ENCODE assay signal across 8 cellular contexts in the genomic region with DNA sequence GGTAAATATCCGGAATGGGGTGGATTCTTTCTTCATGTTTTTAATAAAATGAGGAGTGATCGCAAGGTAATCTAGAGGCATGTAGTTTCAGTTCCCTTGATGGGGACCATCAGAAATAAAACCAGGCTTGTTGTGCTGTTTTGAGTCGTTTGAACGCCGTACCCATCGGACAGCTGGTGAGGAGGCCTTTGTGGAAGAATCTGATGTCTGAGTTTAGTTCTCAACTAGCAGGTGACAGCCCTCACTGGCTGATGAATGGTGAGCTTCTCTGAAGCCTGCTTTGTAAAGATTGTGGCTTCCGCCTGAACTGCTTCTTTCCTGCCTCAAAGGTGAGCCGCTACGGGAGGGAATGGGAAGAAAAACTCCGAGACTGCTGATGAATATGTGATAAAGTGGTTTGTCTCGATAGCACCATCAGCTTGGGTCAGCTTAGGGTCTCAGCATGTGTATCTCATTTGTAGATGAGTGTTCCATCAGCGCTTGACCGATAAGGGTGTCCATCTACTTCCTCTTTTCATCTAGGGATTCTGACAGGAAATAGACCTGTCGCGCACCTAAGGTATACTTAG. TPM values are rescaled to one million over a fixed set of nuclear protein-coding genes. Genes with fewer than 3 reads are reported as not detected.
A peak's percentile ranks its signal among the peaks of the same experiment; 100 is the strongest.
DNase-seq lines count a peak whose midpoint lies in the region; ATAC-seq and TF ChIP-seq lines count a peak whose summit lies in the region.

No MANE protein-coding gene starts in this region.

- no peaks in the 10 kb centered on the region for H3K27me3 ChIP-seq in DND-41 (ENCODE audit: insufficient read depth, low read length, poor library complexity)

- ATAC-seq in DND-41 (ENCODE audit: insufficient read depth, low read depth) (peak; percentile 61), GM21717 (IDR thresholded peaks at IDR 0.05; ENCODE audit: unreplicated experiment) (peak; percentile 11)
- no peak for ATAC-seq in activated naive CD4-positive, alpha-beta T cell treated with anti-CD3 and anti-CD28 coated beads, Interleukin-2, amount 50 U/mL, for 72 hours

- TF ChIP-seq CTCF in DND-41 (IDR thresholded peaks at IDR 0.05; ENCODE audit: borderline replicate concordance, extremely low read depth, low read length, poor library complexity, severe bottlenecking), result no peak

- H3K4me3 Mint-ChIP-seq in immature natural killer cell, result peak overlapping the region; percentile 90 to 98 (median 97)

- peak overlapping the region; percentile 83 to 95; a peak in 3 of 4 replicates for H3K4me3 ChIP-seq in DND-41 (ENCODE audit: low read depth in 1 of 2, low read length in 2 of 2)

- H3K4me1 ChIP-seq in DND-41 (ENCODE audit: insufficient read depth, low read length), result peaks cover 38% of the 10 kb centered on the region

- H3K9ac ChIP-seq in DND-41 (ENCODE audit: low read depth, low read length), result peak overlapping the region; percentile 86

- H3K9me3 ChIP-seq in DND-41 (ENCODE audit: insufficient read depth, low read length, severe bottlenecking), result no peaks in the 10 kb centered on the region

- H3K4me2 ChIP-seq in DND-41 (ENCODE audit: insufficient read depth, low read length), result peak overlapping the region; percentile 82

- peaks cover 15% of the 10 kb centered on the region for H3K36me3 ChIP-seq in DND-41 (ENCODE audit: insufficient read depth, low read length)

- peak overlapping the region; percentile 96 for H2AFZ ChIP-seq in DND-41 (ENCODE audit: low read depth, low read length)

- H3K4me1 Mint-ChIP-seq in immature natural killer cell, result peaks cover 45 to 51% of the 10 kb centered on the region in 2 donors

- peaks cover 75% of the 10 kb centered on the region for H3K79me2 ChIP-seq in DND-41 (ENCODE audit: insufficient read depth, low read length)

- peaks cover 14 to 24% (median 17%) of the 10 kb centered on the region in 3 donors for H3K27me3 Mint-ChIP-seq in immature natural killer cell (ENCODE audit: low read depth in 3 of 3)

- peak; percentile 62 for DNase-seq in DND-41
- DNase-seq in NCI-H69 (lab: John Stamatoyannopoulos, UW), result peak; percentile 47
- peak in 1 of 2 donors; percentile 19 for DNase-seq in activated naive CD4-positive, alpha-beta T cell treated with anti-CD3 and anti-CD28 coated beads, Interleukin-2, amount 50 U/mL, for 72 hours (ENCODE audit: low spot score in 2 of 2)
- peak; percentile 21 to 35 (median 31) for DNase-seq in immature natural killer cell
- peak; percentile 42 for DNase-seq in stimulated activated CD8-positive, alpha-beta memory T cell treated with anti-CD3 and anti-CD28 coated beads, Interleukin-4, amount 100 ng/mL, for 48 hours
- DNase-seq in kidney glomerular epithelial cell (lab: John Stamatoyannopoulos, UW), result no peak
- DNase-seq in occipital lobe (lab: John Stamatoyannopoulos, UW), result no peak

- H3K27ac Mint-ChIP-seq in activated naive CD4-positive, alpha-beta T cell treated with anti-CD3 and anti-CD28 coated beads, Interleukin-2, amount 50 U/mL, for 72 hours, result peak overlapping the region; percentile 88 to 96
- H3K27ac Mint-ChIP-seq in immature natural killer cell, result peak overlapping the region; percentile 94 to 100 (median 98)

- peak overlapping the region; percentile 92 for H3K27ac ChIP-seq in DND-41 (ENCODE audit: low read length)

- H3K9me3 Mint-ChIP-seq in activated naive CD4-positive, alpha-beta T cell treated with anti-CD3 and anti-CD28 coated beads, Interleukin-2, amount 50 U/mL, for 72 hours, result no peaks in the 10 kb centered on the region
- no peaks in the 10 kb centered on the region for H3K9me3 Mint-ChIP-seq in immature natural killer cell

- H3K36me3 Mint-ChIP-seq in activated naive CD4-positive, alpha-beta T cell treated with anti-CD3 and anti-CD28 coated beads, Interleukin-2, amount 50 U/mL, for 72 hours, result peaks cover 16 to 33% of the 10 kb centered on the region in 2 donors
- H3K36me3 Mint-ChIP-seq in immature natural killer cell, result peaks cover 0 to 7% (median 0%) of the 10 kb centered on the region in 3 donors

- H4K20me1 ChIP-seq in DND-41 (ENCODE audit: insufficient read depth, low read length), result peaks cover 22% of the 10 kb centered on the region; the same call in 1 of the 2 replicates

RNA-seq across cellular contexts. Expression of a gene that starts 1.0 kb away (rescaled TPM):
- 10 to 100 TPM; 67.4 to 81.1 TPM for total RNA-seq in activated naive CD4-positive, alpha-beta T cell treated with anti-CD3 and anti-CD28 coated beads, Interleukin-2, amount 50 U/mL, for 72 hours
- polyA plus RNA-seq in immature natural killer cell, result 100 to 1,000 TPM; 107 to 124 (median 114) TPM
- 54.4 TPM for total RNA-seq in occipital lobe

Comparison
In these comparisons a context has a peak if more than half of its experiments do, and no peak if none do; other contexts are left out.
1. ATAC-seq: peak in DND-41 (single experiment) and GM21717 (single experiment); none in activated naive CD4-positive, alpha-beta T cell treated with anti-CD3 and anti-CD28 coated beads, Interleukin-2, amount 50 U/mL, for 72 hours (0 of 2).
2. DNase-seq: peak in DND-41 (single experiment), NCI-H69 (single experiment), immature natural killer cell (3 of 3) and stimulated activated CD8-positive, alpha-beta memory T cell treated with anti-CD3 and anti-CD28 coated beads, Interleukin-4, amount 100 ng/mL, for 48 hours (single experiment); none in kidney glomerular epithelial cell (single experiment) and occipital lobe (single experiment).